Comparison of ENCODE assay signal across 8 cellular contexts in the genomic region with DNA sequence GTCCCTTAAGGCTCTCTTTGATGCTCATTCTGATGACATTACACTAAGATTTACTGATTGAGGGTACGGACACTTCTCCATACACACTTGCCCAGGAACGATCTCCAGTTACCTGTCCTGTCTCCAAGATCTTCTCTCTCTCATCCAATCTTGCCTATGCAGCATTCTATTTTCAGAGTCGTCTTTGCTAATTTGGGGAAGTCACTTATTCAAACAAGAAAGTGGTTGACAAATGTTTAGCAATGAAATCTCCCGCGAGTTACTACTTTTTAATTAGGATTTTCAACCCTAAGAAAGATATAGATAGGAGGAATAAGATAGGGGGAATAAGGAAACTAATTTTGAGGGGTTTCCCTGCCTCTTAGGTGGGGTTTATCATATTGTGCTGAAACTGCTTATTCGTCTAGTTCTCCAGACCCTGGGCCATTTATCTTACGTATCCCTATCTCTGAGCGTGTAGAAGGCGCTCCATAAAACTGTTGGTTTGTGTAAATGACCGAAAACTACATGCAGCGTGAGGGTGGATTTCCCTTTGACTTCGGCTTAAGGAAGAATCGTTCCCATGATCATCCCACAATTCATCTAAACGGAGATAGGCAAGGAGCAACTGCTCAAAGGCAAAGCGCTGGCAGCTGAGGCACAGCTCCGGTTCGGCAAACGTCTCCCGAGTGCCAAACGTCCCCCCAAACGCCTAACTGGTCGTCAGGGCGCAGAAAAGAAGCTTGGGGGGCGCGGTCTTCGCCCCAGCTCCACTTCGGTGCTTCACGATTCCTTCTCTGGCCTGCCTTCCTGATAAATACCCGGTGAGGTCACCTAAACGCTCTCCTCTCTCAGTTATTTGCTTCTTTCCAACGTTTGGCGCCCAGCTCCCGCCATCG. TPM values are rescaled to one million over a fixed set of nuclear protein-coding genes. Genes with fewer than 3 reads are reported as not detected.
DNase-seq lines count a peak whose midpoint lies in the region; ATAC-seq and TF ChIP-seq lines count a peak whose summit lies in the region.

No MANE protein-coding gene starts in this region.

- POLR2A ChIA-PET in A673 (lab: Charles Lee; ENCODE audit: low non-redundant PET): interaction anchor here (0.6 to 0.7 kb wide), 2 partner anchors 309 to 385 kb away, joined by 3 to 7 read pairs; no protein-coding TSS in a partner anchor

- WGBS in upper lobe of left lung, 2 donors: 5 to 13% methylated on average over 18 to 34 of the region's 34 CpGs

- H3K27ac ChIP-seq in A673 (ENCODE audit: low read depth, low read length, poor library complexity, severe bottlenecking): peak overlapping the region; percentile 90
- H3K27ac ChIP-seq in Peyer's patch: peak overlapping the region; percentile 93 to 97 (median 94)
- peak overlapping the region; percentile 94 to 96 for H3K27ac ChIP-seq in mucosa of rectum (ENCODE audit: low read depth in 2 of 2, low read length in 2 of 2)
- H3K27ac ChIP-seq in upper lobe of left lung: peak overlapping the region; percentile 91 to 97 (median 96)

- no peak for TF ChIP-seq CTCF in A673 (conservative IDR thresholded peaks at IDR 0.05; ENCODE audit: low read depth, low read length)
- no peak for TF ChIP-seq CTCF in Peyer's patch (IDR thresholded peaks at IDR 0.05)
- no peak for TF ChIP-seq CTCF in upper lobe of left lung (IDR thresholded peaks at IDR 0.05)
- no peak for TF ChIP-seq CTCF in GM20000 (IDR thresholded peaks at IDR 0.05; ENCODE audit: extremely low read depth, missing control alignments)

- H3K4me1 ChIP-seq in A673 (ENCODE audit: insufficient read depth, low read length, poor library complexity, severe bottlenecking) (peaks cover 16% of the 10 kb centered on the region), Peyer's patch (peaks cover 0 to 22% (median 3%) of the 10 kb centered on the region in 4 donors), endocrine pancreas (ENCODE audit: control insufficient read depth, insufficient read depth, low read length) (peaks cover 20% of the 10 kb centered on the region), mucosa of rectum (ENCODE audit: control insufficient read depth in 2 of 2, insufficient read depth in 2 of 2, low read length in 2 of 2) (peaks cover 0 to 5% of the 10 kb centered on the region in 2 donors), upper lobe of left lung (peaks cover 12 to 22% (median 18%) of the 10 kb centered on the region in 4 donors)

- intact Hi-C loops in A673 (cut with micrococcal nuclease; ENCODE audit: unreplicated experiment): no loop called here

- H3K4me3 ChIP-seq in A673 (ENCODE audit: low read depth, low read length, poor library complexity, severe bottlenecking): peak overlapping the region; percentile 65
- H3K4me3 ChIP-seq in Peyer's patch: peak overlapping the region; percentile 78 to 97 (median 90)
- H3K4me3 ChIP-seq in endocrine pancreas (ENCODE audit: control insufficient read depth, insufficient read depth, low read length): peak overlapping the region; percentile 97
- peak overlapping the region; percentile 75 to 96 for H3K4me3 ChIP-seq in mucosa of rectum (ENCODE audit: low read length in 2 of 2)
- H3K4me3 ChIP-seq in upper lobe of left lung: peak overlapping the region; percentile 79 to 88 (median 84)

- TSS peak; percentile 38 for BruUV-seq in A673 (replicated peaks; lab: Mats Ljungman, UMichigan)

- H3K36me3 ChIP-seq in A673 (ENCODE audit: insufficient read depth, low read length, poor library complexity, severe bottlenecking) (peaks cover 5% of the 10 kb centered on the region), Peyer's patch (no peaks in the 10 kb centered on the region), endocrine pancreas (ENCODE audit: control insufficient read depth, insufficient read depth, low read length) (no peaks in the 10 kb centered on the region), mucosa of rectum (ENCODE audit: control insufficient read depth in 2 of 2, insufficient read depth in 2 of 2, low read length in 2 of 2) (no peaks in the 10 kb centered on the region), upper lobe of left lung (peaks cover 0 to 3% (median 0%) of the 10 kb centered on the region in 4 donors)

- TF ChIP-seq POLR2A in Peyer's patch (IDR thresholded peaks at IDR 0.05) (no peak), upper lobe of left lung (IDR thresholded peaks at IDR 0.05) (peak in 1 of 4 donors; percentile 69)

- H3K9ac ChIP-seq in endocrine pancreas (ENCODE audit: control insufficient read depth, insufficient read depth, low read length) (peak overlapping the region; percentile 100), mucosa of rectum (ENCODE audit: low read depth in 1 of 2, low read length in 2 of 2) (peak overlapping the region; percentile 95 to 97)

- DNase-seq in A673 (ENCODE audit: low spot score) (peak; percentile 77), Peyer's patch (no peak), upper lobe of left lung (no peak), GM20000 (ENCODE audit: low spot score) (no peak)

- H3K27me3 ChIP-seq in A673 (replicated peaks; ENCODE audit: insufficient read depth, low read depth, low read length, poor library complexity) (no peaks in the 10 kb centered on the region), Peyer's patch (no peaks in the 10 kb centered on the region), endocrine pancreas (ENCODE audit: control insufficient read depth, insufficient read depth, low read length) (no peaks in the 10 kb centered on the region), mucosa of rectum (ENCODE audit: control insufficient read depth in 2 of 2, insufficient read depth in 2 of 2, low read length in 2 of 2) (no peaks in the 10 kb centered on the region), upper lobe of left lung (no peaks in the 10 kb centered on the region)

- no peaks in the 10 kb centered on the region for H3K9me3 ChIP-seq in A673 (ENCODE audit: low read depth, low read length, poor library complexity, severe bottlenecking)
- no peaks in the 10 kb centered on the region for H3K9me3 ChIP-seq in Peyer's patch
- no peaks in the 10 kb centered on the region for H3K9me3 ChIP-seq in endocrine pancreas (ENCODE audit: control insufficient read depth, low read length)
- H3K9me3 ChIP-seq in mucosa of rectum (ENCODE audit: control insufficient read depth in 2 of 2, low read length in 2 of 2): no peaks in the 10 kb centered on the region
- no peaks in the 10 kb centered on the region for H3K9me3 ChIP-seq in upper lobe of left lung

- peak; percentile 5 for ATAC-seq in GM18861 (IDR thresholded peaks at IDR 0.05; ENCODE audit: unreplicated experiment)
- ATAC-seq in HG03354 (IDR thresholded peaks at IDR 0.05; ENCODE audit: poor library complexity, severe bottlenecking, unreplicated experiment): peak; percentile 24
- no peak for ATAC-seq in upper lobe of left lung (ENCODE audit: low FRiP score in 2 of 2)

- CTCF ChIA-PET in A673 (lab: Charles Lee): interaction anchor here (0.9 kb wide), 1 partner anchor 11 kb away, joined by 3 read pairs; no protein-coding TSS in a partner anchor

- no peak for TF ChIP-seq EP300 in upper lobe of left lung (IDR thresholded peaks at IDR 0.05)

RNA-seq across cellular contexts. Expression of a gene that starts 0.8 kb away (rescaled TPM):
- total RNA-seq in A673 (2021) (95.5 and 99.8 TPM in 2 replicates), Peyer's patch (10 to 100 TPM; 11.7 to 25.6 (median 13.8) TPM), upper lobe of left lung (10 to 100 TPM in 4 of 6 donors, 1 to 10 TPM in 2; 4.2 to 47.4 (median 26.8) TPM)

RNA-seq across cellular contexts. Expression of a gene that starts 1.0 kb away (rescaled TPM):
- total RNA-seq in A673 (2021) (98.7 and 99.9 TPM in 2 replicates), Peyer's patch (10 to 100 TPM; 15.4 to 87.5 (median 22.4) TPM), upper lobe of left lung (10 to 100 TPM; 11.8 to 40.3 (median 32.3) TPM)

Comparison
In these comparisons a context has a peak if more than half of its experiments do, and no peak if none do; other contexts are left out.
1. ATAC-seq: peak in GM18861 (single experiment) and HG03354 (single experiment); none in upper lobe of left lung (0 of 2).
2. Peak in every context shown above with its lines, with median percentiles within 50 percentile points of each other: H3K27ac ChIP-seq and H3K4me3 ChIP-seq.